In genomic region chr13:46142692-46143238, GRCh38 we compare ENCODE assay signal across 19 cellular contexts. TPM values are rescaled to one million over a fixed set of nuclear protein-coding genes. Genes with fewer than 3 reads are reported as not detected.
DNase-seq lines count a peak whose midpoint lies in the region; ATAC-seq and TF ChIP-seq lines count a peak whose summit lies in the region.
"Had no signal": no experiment of that assay in that cellular context is flagged by ENCODE, and none has a peak within 500 bp of the region (broad histone marks: within the 10 kb centered on the region; RNA-seq: fewer than 3 reads in every experiment).

No MANE protein-coding gene starts in this region.

- TF ChIP-seq CTCF in thyroid gland (IDR thresholded peaks at IDR 0.05), result no peak

- H3K9me3 Mint-ChIP-seq in activated naive CD4-positive, alpha-beta T cell treated with anti-CD3 and anti-CD28 coated beads, Interleukin-2, amount 50 U/mL, for 72 hours, result no peaks in the 10 kb centered on the region

- H3K27ac ChIP-seq in thyroid gland, result peak overlapping the region in 2 of 3 donors; percentile 0 to 53
- H3K27ac ChIP-seq: left ventricle myocardium inferior, SJSA1 had no signal

- no peaks in the 10 kb centered on the region for H3K9me3 ChIP-seq in thyroid gland
- H3K9me3 ChIP-seq: left ventricle myocardium inferior, SJSA1 had no signal

- H3K4me1 ChIP-seq in thyroid gland, result peaks cover 14 to 15% of the 10 kb centered on the region in 2 donors
- H3K4me1 ChIP-seq: left ventricle myocardium inferior, SJSA1 had no signal

- intact Hi-C loops in thyroid gland (cut with DNase I), result no loop called here

- no peak for ATAC-seq in activated naive CD4-positive, alpha-beta T cell treated with anti-CD3 and anti-CD28 coated beads, Interleukin-2, amount 50 U/mL, for 72 hours
- no peak for ATAC-seq in HG02759 (IDR thresholded peaks at IDR 0.05; ENCODE audit: unreplicated experiment)
- ATAC-seq in HG03469 (IDR thresholded peaks at IDR 0.05; ENCODE audit: unreplicated experiment), result no peak

- peaks cover 19 to 57% of the 10 kb centered on the region in 2 donors for H3K36me3 Mint-ChIP-seq in activated naive CD4-positive, alpha-beta T cell treated with anti-CD3 and anti-CD28 coated beads, Interleukin-2, amount 50 U/mL, for 72 hours

- H3K27me3 ChIP-seq in thyroid gland, result no peaks in the 10 kb centered on the region
- H3K27me3 ChIP-seq: SJSA1 had no signal

- no peak overlapping the region for H3K4me3 ChIP-seq in thyroid gland (replicated peaks in 1 of 3)
- H3K4me3 ChIP-seq: left ventricle myocardium inferior, SJSA1 had no signal

- 34 to 36% methylated on average over 4 of the region's 4 CpGs for WGBS in thyroid gland, 2 donors

- no peaks in the 10 kb centered on the region for H3K36me3 ChIP-seq in thyroid gland
- H3K36me3 ChIP-seq: left ventricle myocardium inferior, SJSA1 had no signal

- no peak for DNase-seq in activated naive CD4-positive, alpha-beta T cell treated with anti-CD3 and anti-CD28 coated beads, Interleukin-2, amount 50 U/mL, for 72 hours (ENCODE audit: low spot score in 2 of 2)
- no peak for DNase-seq in activated naive CD4-positive, alpha-beta T cell (lab: John Stamatoyannopoulos, UW)
- peak; percentile 88 for DNase-seq in NCI-H146 (lab: John Stamatoyannopoulos, UW)
- DNase-seq in cerebellar cortex (ENCODE audit: low spot score), result peak; percentile 10
- no peak for DNase-seq in thyroid gland
- no peak for DNase-seq in hypothalamus (lab: John Stamatoyannopoulos, UW)
- DNase-seq: activated CD4-positive, alpha-beta T cell treated with anti-CD3 and anti-CD28 coated beads for 4 hours; activated T-cell treated with anti-CD3 and anti-CD28 coated beads for 4 hours; amygdala; foreskin fibroblast; left ventricle myocardium inferior; MM.1S; T1000 had no signal

- TF ChIP-seq POLR2A in thyroid gland (IDR thresholded peaks at IDR 0.05), result no peak

- H3K27ac Mint-ChIP-seq in activated naive CD4-positive, alpha-beta T cell treated with anti-CD3 and anti-CD28 coated beads, Interleukin-2, amount 50 U/mL, for 72 hours, result peak overlapping the region; percentile 72

RNA-seq across cellular contexts. Expression of gene CPB2, which starts 37.9 kb away (rescaled TPM):
- not detected for total RNA-seq in activated naive CD4-positive, alpha-beta T cell treated with anti-CD3 and anti-CD28 coated beads, Interleukin-2, amount 50 U/mL, for 72 hours
- under 1 TPM in 2 of 4 donors, not detected in 2; 0.67 to 0.83 TPM for total RNA-seq in thyroid gland
- total RNA-seq: H1, left ventricle myocardium inferior, NCI-H460, pulmonary artery endothelial cell, SJSA1 had no signal

RNA-seq across cellular contexts. Expression of gene LCP1, which starts 39.2 kb away (rescaled TPM):
- total RNA-seq in activated naive CD4-positive, alpha-beta T cell treated with anti-CD3 and anti-CD28 coated beads, Interleukin-2, amount 50 U/mL, for 72 hours, result 1,000 to 10,000 TPM in 1 of 2 donors, 100 to 1,000 TPM in 1; 761 to 1,053 TPM
- 10 to 100 TPM in 2 of 4 donors, 1 to 10 TPM in 2; 8.7 to 27.3 (median 11.9) TPM for total RNA-seq in thyroid gland

Comparison
In these comparisons a context has a peak if more than half of its experiments do, and no peak if none do; other contexts are left out.
1. DNase-seq: peak in NCI-H146 (single experiment) and cerebellar cortex (single experiment); none in activated naive CD4-positive, alpha-beta T cell treated with anti-CD3 and anti-CD28 coated beads, Interleukin-2, amount 50 U/mL, for 72 hours (0 of 2), activated naive CD4-positive, alpha-beta T cell (0 of 4), thyroid gland (0 of 2) and hypothalamus (0 of 51).
2. RNA of gene LCP1, which starts 39.2 kb away (total RNA-seq): 761 to 1,053 TPM in activated naive CD4-positive, alpha-beta T cell treated with anti-CD3 and anti-CD28 coated beads, Interleukin-2, amount 50 U/mL, for 72 hours; 8.7 to 27.3 TPM in thyroid gland; every median in the first group is over 10 times any median in the second.